24 cellular contexts compared by ENCODE assay signal in the genomic region with DNA sequence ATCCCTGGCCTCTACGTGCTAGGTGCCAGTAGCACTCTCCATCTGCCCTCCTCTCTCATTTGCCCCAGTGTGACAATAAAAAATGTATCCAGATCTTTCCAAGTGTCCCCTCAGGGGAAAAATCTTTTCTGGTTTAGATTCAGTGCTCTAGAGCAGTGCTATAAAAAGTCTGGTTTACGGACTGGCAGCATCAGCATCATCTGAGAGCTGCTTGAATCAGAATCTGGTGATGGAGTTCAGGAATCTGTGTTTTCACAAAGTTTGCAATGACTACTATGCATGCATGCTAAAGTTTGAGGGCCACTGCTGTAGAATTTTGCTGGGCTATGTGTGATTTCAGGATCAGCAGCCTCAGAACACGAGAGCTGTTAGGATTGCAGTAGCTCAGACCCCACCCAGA.
A peak's percentile ranks its signal among the peaks of the same experiment; 100 is the strongest.
DNase-seq lines count a peak whose midpoint lies in the region; ATAC-seq, FAIRE-seq and TF ChIP-seq lines count a peak whose summit lies in the region.
"Had no signal": no experiment of that assay in that cellular context is flagged by ENCODE, and none has a peak within 500 bp of the region (broad histone marks: within the 10 kb centered on the region; RNA-seq: fewer than 3 reads in every experiment).

No MANE protein-coding gene starts in this region.

- no peaks in the 10 kb centered on the region for H3K36me3 ChIP-seq in OCI-LY1 (ENCODE audit: insufficient read depth, low read length)
- H3K36me3 ChIP-seq: BE2C; BLaER1 treated with 17β-estradiol and CSF1 and Interleukin-3, amounts not matched to agents 10 nM and 100 nM; HAP-1 had no signal

- peak; percentile 68 for FAIRE-seq in GM19239 (lab: Jason Lieb, UNC)
- FAIRE-seq: A549, D721Med, G401.6, GM12892, H54 had no signal

- H3K27ac ChIP-seq in OCI-LY1 (ENCODE audit: low read depth, low read length, poor library complexity, severe bottlenecking), result peak overlapping the region; percentile 48
- H3K27ac ChIP-seq: A549; BLaER1 treated with 17β-estradiol and CSF1 and Interleukin-3, amounts not matched to agents 10 nM and 100 nM had no signal

- H3K9ac ChIP-seq in OCI-LY1 (ENCODE audit: low read length), result no peak overlapping the region
- H3K9ac ChIP-seq: BLaER1 treated with 17β-estradiol and CSF1 and Interleukin-3, amounts not matched to agents 10 nM and 100 nM had no signal

- H3K27ac Mint-ChIP-seq in glutamatergic neuron (ENCODE audit: unreplicated experiment), result peak overlapping the region; percentile 41
- H3K27ac Mint-ChIP-seq: CD14-positive monocyte; CD4-positive, alpha-beta T cell; CD8-positive, alpha-beta memory T cell; HFFc6 had no signal

- H3K4me1 ChIP-seq in OCI-LY1 (ENCODE audit: insufficient read depth, low read length, severe bottlenecking), result peaks cover 36% of the 10 kb centered on the region
- H3K4me1 ChIP-seq: A549, BE2C, HAP-1 had no signal

- H4K20me1 ChIP-seq in OCI-LY1 (ENCODE audit: insufficient read depth, low read length), result no peaks in the 10 kb centered on the region
- H4K20me1 ChIP-seq: BLaER1 treated with 17β-estradiol and CSF1 and Interleukin-3, amounts not matched to agents 10 nM and 100 nM had no signal

- H3K4me2 ChIP-seq in OCI-LY1 (ENCODE audit: low read length), result no peak overlapping the region
- H3K4me2 ChIP-seq: A549 had no signal

- intact Hi-C loops in posterior vena cava (cut with DNase I), result loop anchor here in 1 of 2 donors (5.0 kb wide), 1 partner anchor 1457 kb away; no protein-coding TSS in a partner anchor

- DNase-seq in GM19239 (ENCODE audit: insufficient read length, low spot score) (no peak), glutamatergic neuron (no peak), posterior vena cava (ENCODE audit: low spot score) (no peak)
- DNase-seq: 8988T; ACHN; AML-193; BE2C; CD4-positive, alpha-beta T cell; CD8-positive, alpha-beta memory T cell; DMS53; DMS79 treated with DMSO at 0.1 percent for 48 hours; GOT3; HFFc6 had no signal

- no peaks in the 10 kb centered on the region for H3K9me2 ChIP-seq in OCI-LY1 (ENCODE audit: low read depth, low read length)

- H3K27me3 Mint-ChIP-seq in glutamatergic neuron (ENCODE audit: unreplicated experiment), result peaks cover 4% of the 10 kb centered on the region
- H3K27me3 Mint-ChIP-seq: CD4-positive, alpha-beta T cell; CD8-positive, alpha-beta memory T cell had no signal

- H3K36me3 Mint-ChIP-seq in glutamatergic neuron (ENCODE audit: unreplicated experiment), result no peaks in the 10 kb centered on the region
- H3K36me3 Mint-ChIP-seq: CD14-positive monocyte; CD8-positive, alpha-beta memory T cell had no signal

- ATAC-seq in GM19035 (IDR thresholded peaks at IDR 0.05; ENCODE audit: unreplicated experiment), result no peak
- no peak for ATAC-seq in HG03571 (IDR thresholded peaks at IDR 0.05; ENCODE audit: unreplicated experiment)
- ATAC-seq: A549 had no signal

- H3K9me3 Mint-ChIP-seq in glutamatergic neuron (ENCODE audit: unreplicated experiment), result peaks cover 3% of the 10 kb centered on the region
- H3K9me3 Mint-ChIP-seq: CD4-positive, alpha-beta T cell; CD8-positive, alpha-beta memory T cell had no signal

- no peaks in the 10 kb centered on the region for H3K79me2 ChIP-seq in OCI-LY1 (ENCODE audit: insufficient read depth, low read length)

- no peaks in the 10 kb centered on the region for H3K27me3 ChIP-seq in OCI-LY1 (ENCODE audit: insufficient read depth, low read length)
- H3K27me3 ChIP-seq: BE2C; BLaER1 treated with 17β-estradiol and CSF1 and Interleukin-3, amounts not matched to agents 10 nM and 100 nM had no signal

- H3K4me1 Mint-ChIP-seq in glutamatergic neuron (ENCODE audit: low read depth, unreplicated experiment), result peaks cover 23% of the 10 kb centered on the region
- H3K4me1 Mint-ChIP-seq: CD14-positive monocyte; CD8-positive, alpha-beta memory T cell had no signal

- no peak overlapping the region for H2AFZ ChIP-seq in OCI-LY1 (ENCODE audit: low read length)

- no peak overlapping the region for H3K4me3 ChIP-seq in OCI-LY1 (ENCODE audit: low read depth, low read length, poor library complexity, severe bottlenecking)
- H3K4me3 ChIP-seq: A549; BLaER1 treated with 17β-estradiol and CSF1 and Interleukin-3, amounts not matched to agents 10 nM and 100 nM; HAP-1 had no signal

- H3F3A ChIP-seq in OCI-LY1 (ENCODE audit: insufficient read depth, low read length), result no peaks in the 10 kb centered on the region

- no peak overlapping the region for H3K4me3 Mint-ChIP-seq in glutamatergic neuron (ENCODE audit: unreplicated experiment)
- H3K4me3 Mint-ChIP-seq: CD14-positive monocyte; CD4-positive, alpha-beta T cell; CD8-positive, alpha-beta memory T cell; HFFc6 had no signal

- no peak for TF ChIP-seq CTCF in OCI-LY1 (IDR thresholded peaks at IDR 0.05; ENCODE audit: low read length)
- TF ChIP-seq CTCF in glutamatergic neuron (IDR thresholded peaks at IDR 0.05; ENCODE audit: partially characterized antibody, unreplicated experiment), result no peak

- H3K9me3 ChIP-seq in OCI-LY1 (ENCODE audit: low read length), result no peaks in the 10 kb centered on the region
- H3K9me3 ChIP-seq: A549; BE2C; BLaER1 treated with 17β-estradiol and CSF1 and Interleukin-3, amounts not matched to agents 10 nM and 100 nM; HAP-1 had no signal
